Comparison of ENCODE assay signal across 35 cellular contexts in the genomic region with DNA sequence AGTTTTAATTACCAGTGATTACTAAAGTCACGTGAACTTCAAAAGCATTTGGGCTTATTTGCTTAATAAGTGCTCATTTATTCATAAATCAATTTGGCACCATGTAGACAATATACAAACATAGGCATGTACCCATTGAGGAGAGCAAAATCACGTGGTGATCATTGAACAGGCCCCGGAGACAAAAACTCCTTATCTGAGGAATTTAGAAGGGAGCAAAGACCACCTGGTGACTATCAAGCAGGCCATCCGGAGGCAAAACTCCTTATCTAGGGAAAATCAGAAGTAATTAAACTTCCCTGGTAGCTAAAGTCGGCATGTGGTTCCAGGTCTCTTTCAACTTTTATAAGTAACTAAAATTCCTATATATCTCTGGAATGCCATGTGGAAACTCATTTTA. TPM values are rescaled to one million over a fixed set of nuclear protein-coding genes. Genes with fewer than 3 reads are reported as not detected.
"Had no signal": no experiment of that assay in that cellular context is flagged by ENCODE, and none has a peak within 500 bp of the region (broad histone marks: within the 10 kb centered on the region; RNA-seq: fewer than 3 reads in every experiment).

No MANE protein-coding gene starts in this region.

- H3K4me1 ChIP-seq: upper lobe of right lung had no signal

- DNase-seq: hypothalamus; immature natural killer cell; kidney; left colon; left lung; lower lobe of right lung; mammary epithelial cell; midbrain; mucosa of descending colon; naive thymus-derived CD4-positive, alpha-beta T cell; ovary; retina; right cardiac atrium; sigmoid colon; small intestine; spleen; stimulated activated CD4-positive, alpha-beta T cell treated with anti-CD3 and anti-CD28 coated beads, Interleukin-4, amount 100 ng/mL, for 24 hours; stimulated activated naive CD4-positive, alpha-beta T cell; tibial artery; trophoblast cell; upper lobe of right lung had no signal

- FAIRE-seq: islet of Langerhans, kidney, small intestine, urothelium cell line had no signal

- H3K9me3 Mint-ChIP-seq: immature natural killer cell; naive thymus-derived CD4-positive, alpha-beta T cell; natural killer cell treated with Interleukin-12 subunit alpha and Interleukin-12 subunit beta and Interleukin-15 and Interleukin-18, amount 100 ng/mL, for 72 hours; stimulated activated effector memory CD8-positive, alpha-beta T cell treated with anti-CD3 and anti-CD28 coated beads, Interleukin-12 subunit alpha, Interleukin-12 subunit beta, amount 100 ng/mL, for 72 hours; stimulated activated naive CD8-positive, alpha-beta T cell treated with anti-CD3 and anti-CD28 coated beads, Interleukin-15, Interleukin-2, amounts not matched to agents 100 ng/mL and 50 ng/mL, for 24 hours had no signal

- ATAC-seq: left lung; lower lobe of right lung; naive thymus-derived CD4-positive, alpha-beta T cell; natural killer cell treated with Interleukin-12 subunit alpha and Interleukin-12 subunit beta and Interleukin-15 and Interleukin-18, amount 100 ng/mL, for 72 hours; right cardiac atrium; stimulated activated effector memory CD8-positive, alpha-beta T cell treated with anti-CD3 and anti-CD28 coated beads, Interleukin-12 subunit alpha, Interleukin-12 subunit beta, amount 100 ng/mL, for 72 hours; upper lobe of right lung had no signal

- H3K4me3 ChIP-seq: left lung, lower lobe of right lung, mucosa of descending colon, ovary, sigmoid colon, spleen, suprapubic skin, thoracic aorta, tibial artery, upper lobe of right lung had no signal

- H3K36me3 Mint-ChIP-seq: immature natural killer cell; naive thymus-derived CD4-positive, alpha-beta T cell; natural killer cell treated with Interleukin-12 subunit alpha and Interleukin-12 subunit beta and Interleukin-15 and Interleukin-18, amount 100 ng/mL, for 72 hours; stimulated activated effector memory CD8-positive, alpha-beta T cell treated with anti-CD3 and anti-CD28 coated beads, Interleukin-12 subunit alpha, Interleukin-12 subunit beta, amount 100 ng/mL, for 72 hours had no signal

- H3K36me3 ChIP-seq: left lung, lower lobe of right lung, ovary, sigmoid colon, spleen, suprapubic skin, thoracic aorta, tibial artery, upper lobe of right lung had no signal

- H3K4me3 Mint-ChIP-seq: immature natural killer cell; naive thymus-derived CD4-positive, alpha-beta T cell; natural killer cell treated with Interleukin-12 subunit alpha and Interleukin-12 subunit beta and Interleukin-15 and Interleukin-18, amount 100 ng/mL, for 72 hours; stimulated activated effector memory CD8-positive, alpha-beta T cell treated with anti-CD3 and anti-CD28 coated beads, Interleukin-12 subunit alpha, Interleukin-12 subunit beta, amount 100 ng/mL, for 72 hours; stimulated activated naive CD8-positive, alpha-beta T cell treated with anti-CD3 and anti-CD28 coated beads, Interleukin-15, Interleukin-2, amounts not matched to agents 100 ng/mL and 50 ng/mL, for 24 hours had no signal

- H3K9me3 ChIP-seq: left lung, lower lobe of right lung, mucosa of descending colon, ovary, sigmoid colon, spleen, suprapubic skin, thoracic aorta, tibial artery, upper lobe of right lung had no signal

- H3K27ac ChIP-seq: left lung, lower lobe of right lung, ovary, sigmoid colon, spleen, suprapubic skin, thoracic aorta, tibial artery, upper lobe of right lung had no signal

- H3K27ac Mint-ChIP-seq: immature natural killer cell; naive thymus-derived CD4-positive, alpha-beta T cell; natural killer cell treated with Interleukin-12 subunit alpha and Interleukin-12 subunit beta and Interleukin-15 and Interleukin-18, amount 100 ng/mL, for 72 hours; stimulated activated effector memory CD8-positive, alpha-beta T cell treated with anti-CD3 and anti-CD28 coated beads, Interleukin-12 subunit alpha, Interleukin-12 subunit beta, amount 100 ng/mL, for 72 hours; stimulated activated naive CD8-positive, alpha-beta T cell treated with anti-CD3 and anti-CD28 coated beads, Interleukin-15, Interleukin-2, amounts not matched to agents 100 ng/mL and 50 ng/mL, for 24 hours had no signal

- H3K27me3 ChIP-seq: ovary, sigmoid colon, tibial artery, upper lobe of right lung had no signal

RNA-seq across cellular contexts. Expression of a gene that starts 27.0 kb away (rescaled TPM):
- total RNA-seq: kidney; left colon; left lung; liver; lower lobe of right lung; mammary epithelial cell; mesenteric fat pad; mucosa of descending colon; myocyte; naive thymus-derived CD4-positive, alpha-beta T cell; natural killer cell treated with Interleukin-12 subunit alpha and Interleukin-12 subunit beta and Interleukin-15 and Interleukin-18, amount 100 ng/mL, for 72 hours; omental fat pad; ovary; progenitor cell of endocrine pancreas; right cardiac atrium; sigmoid colon; spleen; subcutaneous adipose tissue; suprapubic skin; thoracic aorta; upper lobe of right lung had no signal
- polyA plus RNA-seq: immature natural killer cell; liver; mammary epithelial cell; naive thymus-derived CD4-positive, alpha-beta T cell; neural cell; ovary; right cardiac atrium; sigmoid colon; small intestine; spleen had no signal
